ENCODE assay signal across 1 cellular context in genomic region chr3:100590114-100590839, GRCh38.
TF ChIP-seq lines count a peak whose summit lies in the region.

No MANE protein-coding gene starts in this region.

TF ChIP-seq in HEK293, 187 proteins besides CTCF, POLR2A, EP300 and RAD21 (continued from another document):
- TF ChIP-seq ZNF449 (tag by site-specific recombination; IDR thresholded peaks at IDR 0.05): no peak
- no peak for TF ChIP-seq ZNF221 (tag by site-specific recombination; IDR thresholded peaks at IDR 0.05; ENCODE audit: borderline replicate concordance)
- TF ChIP-seq ZNF654 (tag by site-specific recombination; IDR thresholded peaks at IDR 0.05; ENCODE audit: low read depth): peak; percentile 73
